ENCODE assay signal across 24 cellular contexts in the genomic region with DNA sequence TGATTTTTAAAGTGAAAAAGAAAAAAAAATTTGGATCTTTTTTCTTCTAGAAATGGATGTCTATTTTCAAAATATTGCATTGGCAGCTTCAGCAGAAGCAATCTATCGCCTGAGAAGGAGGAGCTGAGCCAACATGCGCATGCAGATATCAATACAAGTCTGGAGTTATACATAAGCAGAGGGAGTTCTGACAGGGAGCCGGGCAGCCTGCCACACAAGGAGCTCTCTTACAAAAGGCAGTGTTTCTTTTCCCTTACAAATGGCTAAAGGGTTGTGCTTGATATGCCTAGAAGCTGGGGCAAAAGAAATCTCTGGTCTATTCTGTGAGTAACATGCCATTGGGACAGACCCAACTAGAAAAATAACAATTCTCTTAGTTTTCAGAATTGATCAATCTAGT.
DNase-seq lines count a peak whose midpoint lies in the region; TF ChIP-seq lines count a peak whose summit lies in the region.
"Had no signal": no experiment of that assay in that cellular context is flagged by ENCODE, and none has a peak within 500 bp of the region (broad histone marks: within the 10 kb centered on the region; RNA-seq: fewer than 3 reads in every experiment).

No MANE protein-coding gene starts in this region.

- TF ChIP-seq CTCF in transverse colon (IDR thresholded peaks at IDR 0.05) = no peak

- no peaks in the 10 kb centered on the region for H3K79me1 ChIP-seq in mesenchymal stem cell (replicated peaks; ENCODE audit: low read length, poor library complexity, severe bottlenecking)

- no peak overlapping the region for H2BK12ac ChIP-seq in mesenchymal stem cell (ENCODE audit: low read length in 2 of 2)

- WGBS in mesenchymal stem cell = 100% methylated on average over 3 of the region's 3 CpGs
- 82 to 91% methylated on average over 2 to 3 of the region's 3 CpGs for WGBS in transverse colon (ENCODE audit: low coverage in 1 of 2), 2 donors

- DNase-seq in adipocyte (ENCODE audit: low read depth) (peak; percentile 17), fibroblast of peridontal ligament (ENCODE audit: extremely low read depth) (peak; percentile 65), mesenchymal stem cell (no peak), transverse colon (peak; percentile 16), DMS 273 treated with DMSO at 0.1 percent for 48 hours (lab: John Stamatoyannopoulos, UW) (no peak), NCI-H526 (lab: John Stamatoyannopoulos, UW) (no peak), GDM1 (lab: John Stamatoyannopoulos, UW) (no peak)
- DNase-seq: activated CD4-positive, alpha-beta T cell treated with anti-CD3 and anti-CD28 coated beads for 4 hours; activated CD8-positive, alpha-beta memory T cell treated with anti-CD3 and anti-CD28 coated beads for 24 hours; activated effector memory CD4-positive, alpha-beta T cell treated with anti-CD3 and anti-CD28 coated beads, Interleukin-2, amount 50 U/mL, for 16 hours; activated naive CD8-positive, alpha-beta T cell treated with anti-CD3 and anti-CD28 coated beads for 36 hours; CD4-positive, CD25-positive, alpha-beta regulatory T cell; foreskin melanocyte; HFFc6; MV-4-11; naive B cell; NCI-H146; NCI-H2107; stimulated activated CD4-positive, alpha-beta T cell treated with anti-CD3 and anti-CD28 coated beads, Interleukin-4, amount 100 ng/mL, for 4 hours; T-helper 2 cell had no signal

- no peak overlapping the region for H3K4me2 ChIP-seq in mesenchymal stem cell (ENCODE audit: low read length, poor library complexity, severe bottlenecking)

- peak overlapping the region; percentile 43 for H4K91ac ChIP-seq in mesenchymal stem cell (ENCODE audit: low read length)

- intact Hi-C loops in transverse colon (cut with DNase I; ENCODE audit: low total_unique reads) = no loop called here

- H2BK5ac ChIP-seq in mesenchymal stem cell (ENCODE audit: low read depth, low read length, poor library complexity, severe bottlenecking) = no peak overlapping the region

- no peak for TF ChIP-seq EP300 in transverse colon (IDR thresholded peaks at IDR 0.05; ENCODE audit: low read depth)

- H3K27me3 ChIP-seq in adipocyte (replicated peaks; ENCODE audit: control insufficient read depth, insufficient read depth, low read length) (no peaks in the 10 kb centered on the region), mesenchymal stem cell (ENCODE audit: control insufficient read depth in 1 of 2, insufficient read depth in 1 of 2, low read length in 2 of 2) (no peaks in the 10 kb centered on the region), transverse colon (no peaks in the 10 kb centered on the region)
- H3K27me3 ChIP-seq: ascending aorta, neutrophil had no signal

- no peak overlapping the region for H3K14ac ChIP-seq in mesenchymal stem cell (ENCODE audit: low read length in 2 of 2)

- no peak overlapping the region for H3K9ac ChIP-seq in adipocyte (ENCODE audit: low read length)
- no peak overlapping the region for H3K9ac ChIP-seq in mesenchymal stem cell (ENCODE audit: low read length)
- H3K9ac ChIP-seq: GM23248 had no signal

- TF ChIP-seq POLR2A in transverse colon (IDR thresholded peaks at IDR 0.05) = no peak

- no peak overlapping the region for H2AK5ac ChIP-seq in mesenchymal stem cell (ENCODE audit: low read length, severe bottlenecking)

- H3K23ac ChIP-seq in mesenchymal stem cell (ENCODE audit: low read length in 2 of 2) = no peak overlapping the region

- in situ Hi-C loops in transverse colon (cut with MboI; ENCODE audit: low pct_ligation_motif_present in 1 of 4, low pct_unique_long_range_greater_than_20kb in 1 of 4, low sequenced_read_pairs in 3 of 4) = loop anchor here in 1 of 4 donors (25.0 kb wide), 1 partner anchor 587 kb away; no protein-coding TSS in a partner anchor

- H3K18ac ChIP-seq in mesenchymal stem cell (ENCODE audit: low read depth in 1 of 2, low read length in 2 of 2) = peak overlapping the region in 1 of 2 experiments; percentile 56

- no peak overlapping the region for H2BK15ac ChIP-seq in mesenchymal stem cell (ENCODE audit: low read depth, poor library complexity, severe bottlenecking)

- H3K4me1 ChIP-seq in adipocyte (ENCODE audit: control insufficient read depth, insufficient read depth, low read length) = peaks cover 14% of the 10 kb centered on the region
- H3K4me1 ChIP-seq in mesenchymal stem cell (ENCODE audit: control insufficient read depth, insufficient read depth, low read depth, low read length) = peaks cover 4% of the 10 kb centered on the region
- no peaks in the 10 kb centered on the region for H3K4me1 ChIP-seq in transverse colon
- H3K4me1 ChIP-seq: ascending aorta had no signal

- no peaks in the 10 kb centered on the region for H3K36me3 ChIP-seq in adipocyte (ENCODE audit: control insufficient read depth, insufficient read depth, low read length, severe bottlenecking)
- H3K36me3 ChIP-seq in mesenchymal stem cell (ENCODE audit: control insufficient read depth in 1 of 2, insufficient read depth in 2 of 2, low read depth in 1 of 2, low read length in 2 of 2) = no peaks in the 10 kb centered on the region
- no peaks in the 10 kb centered on the region for H3K36me3 ChIP-seq in transverse colon
- H3K36me3 ChIP-seq: ascending aorta, neutrophil had no signal

- H3K4ac ChIP-seq in mesenchymal stem cell (ENCODE audit: low read depth in 1 of 2, low read length in 2 of 2) = no peak overlapping the region

- H3K9me3 ChIP-seq in adipocyte (ENCODE audit: control insufficient read depth, low read length) (no peaks in the 10 kb centered on the region), mesenchymal stem cell (ENCODE audit: control insufficient read depth, low read length) (no peaks in the 10 kb centered on the region), transverse colon (no peaks in the 10 kb centered on the region)
- H3K9me3 ChIP-seq: ascending aorta, neutrophil had no signal

- H2AFZ ChIP-seq in mesenchymal stem cell (ENCODE audit: low read depth, low read length) = no peak overlapping the region
- H2AFZ ChIP-seq: GM23248 had no signal

- no peak overlapping the region for H4K8ac ChIP-seq in mesenchymal stem cell (ENCODE audit: low read length)

- H3K4me3 ChIP-seq in adipocyte (ENCODE audit: low read length) (no peak overlapping the region), mesenchymal stem cell (ENCODE audit: insufficient read depth in 1 of 2, low read depth in 1 of 2, low read length in 2 of 2) (no peak overlapping the region), transverse colon (no peak overlapping the region)
- H3K4me3 ChIP-seq: ascending aorta, GM12878, GM23248 had no signal

- H3K27ac ChIP-seq in mesenchymal stem cell (ENCODE audit: low read length, poor library complexity, severe bottlenecking) = no peak overlapping the region
- no peak overlapping the region for H3K27ac ChIP-seq in transverse colon
- H3K27ac ChIP-seq: ascending aorta, GM23248, neutrophil had no signal

- no peak overlapping the region for H2BK120ac ChIP-seq in mesenchymal stem cell (ENCODE audit: low read depth, low read length)

Comparison
In these comparisons a context has a peak if more than half of its experiments do, and no peak if none do; other contexts are left out.
1. DNase-seq: peak in adipocyte (single experiment), fibroblast of peridontal ligament (single experiment) and transverse colon (single experiment); none in mesenchymal stem cell (single experiment), DMS 273 treated with DMSO at 0.1 percent for 48 hours (single experiment), NCI-H526 (0 of 2) and GDM1 (single experiment).